In the genomic region with DNA sequence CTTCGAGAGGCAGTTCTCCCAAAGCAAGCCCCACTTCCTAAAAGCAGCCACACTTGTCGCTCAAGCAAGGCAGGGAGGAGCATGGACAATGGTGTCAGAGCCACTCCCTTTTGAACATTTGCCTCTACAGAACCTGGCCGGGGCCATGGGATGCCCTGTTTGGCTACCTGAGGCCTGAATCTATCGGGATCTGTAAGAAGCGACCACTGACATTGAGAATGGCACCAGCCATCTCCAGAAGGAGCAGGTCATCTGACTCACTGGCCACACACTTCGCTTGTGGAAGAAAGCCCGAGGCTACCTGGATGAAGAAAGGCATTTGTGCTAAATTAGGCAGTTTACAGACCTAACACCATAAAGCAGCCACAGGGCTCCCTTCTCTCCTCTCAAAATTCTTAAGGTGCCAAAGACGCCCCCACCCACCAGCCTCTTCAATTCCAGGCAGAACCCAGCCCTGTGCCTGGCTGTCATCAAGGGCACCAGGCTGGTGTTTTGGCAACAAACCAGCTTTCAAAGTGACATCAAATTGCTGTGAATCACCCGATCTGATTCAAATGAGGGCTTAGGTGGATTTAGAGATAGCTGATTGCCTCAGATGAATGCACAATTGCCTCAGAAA, we compare ENCODE assay signal across 11 cellular contexts.
DNase-seq lines count a peak whose midpoint lies in the region; ATAC-seq and TF ChIP-seq lines count a peak whose summit lies in the region.
"Had no signal": no experiment of that assay in that cellular context is flagged by ENCODE, and none has a peak within 500 bp of the region (broad histone marks: within the 10 kb centered on the region; RNA-seq: fewer than 3 reads in every experiment).

No MANE protein-coding gene starts in this region.

- peaks cover 49% of the 10 kb centered on the region for H3K4me1 Mint-ChIP-seq in endodermal cell

- H3K27ac ChIP-seq in body of pancreas (peak overlapping the region in 3 of 4 donors; percentile 6 to 84 (median 53)), endodermal cell (ENCODE audit: low read depth, low read length) (no peak overlapping the region)

- H3K9me3 ChIP-seq in body of pancreas = no peaks in the 10 kb centered on the region
- no peaks in the 10 kb centered on the region for H3K9me3 ChIP-seq in endodermal cell (ENCODE audit: control insufficient read depth, low read length)

- H3K27me3 ChIP-seq in body of pancreas (no peaks in the 10 kb centered on the region), endodermal cell (ENCODE audit: control insufficient read depth, insufficient read depth, low read length, poor library complexity, severe bottlenecking) (no peaks in the 10 kb centered on the region)

- no peak overlapping the region for H3K27ac Mint-ChIP-seq in endodermal cell

- H3K4me3 ChIP-seq in body of pancreas (no peak overlapping the region), endodermal cell (ENCODE audit: low read length) (no peak overlapping the region)

- DNase-seq in DMS 273 (lab: John Stamatoyannopoulos, UW; ENCODE audit: unreplicated experiment) (peak; percentile 26), DMS 273 treated with DMSO at 0.1 percent for 48 hours (lab: John Stamatoyannopoulos, UW) (no peak), ELF-1 (ENCODE audit: low read depth, low spot score) (peak; percentile 88), body of pancreas (peak in 1 of 4 donors; percentile 46), myocyte (ENCODE audit: low read depth) (peak; percentile 29), endodermal cell (no peak), NCI-H446 (lab: John Stamatoyannopoulos, UW) (no peak)
- DNase-seq: 8988T, posterior cingulate gyrus had no signal

- H3K4me3 Mint-ChIP-seq in endodermal cell = no peak overlapping the region
- H3K4me3 Mint-ChIP-seq: brain had no signal

- H3K36me3 ChIP-seq in body of pancreas (replicated peaks in 1 of 2; ENCODE audit: insufficient read depth in 1 of 2, low read depth in 2 of 2) = no peaks in the 10 kb centered on the region
- no peaks in the 10 kb centered on the region for H3K36me3 ChIP-seq in endodermal cell (ENCODE audit: control insufficient read depth, insufficient read depth, low read length)

- ATAC-seq in body of pancreas (no peak), GM19351 (IDR thresholded peaks at IDR 0.05; ENCODE audit: unreplicated experiment) (no peak)

- TF ChIP-seq CTCF in body of pancreas (IDR thresholded peaks at IDR 0.05) (no peak), endodermal cell (conservative IDR thresholded peaks at IDR 0.05) (no peak)

- no peaks in the 10 kb centered on the region for H3K9me3 Mint-ChIP-seq in endodermal cell
- H3K9me3 Mint-ChIP-seq: brain had no signal

- H3K9ac ChIP-seq in endodermal cell (ENCODE audit: extremely low read depth, low read length, poor library complexity, severe bottlenecking) = no peak overlapping the region

- intact Hi-C loops in body of pancreas (cut with DNase I) = no loop called here

- TF ChIP-seq POLR2A in body of pancreas (IDR thresholded peaks at IDR 0.05) = no peak

- 58 to 80% methylated on average over 6 to 9 of the region's 9 CpGs for WGBS in body of pancreas, 2 donors
- WGBS in endodermal cell (ENCODE audit: insufficient coverage in 1 of 2, insufficient read length in 1 of 2), 2 experiments = 87 to 92% methylated on average over 7 to 9 of the region's 9 CpGs

- no peaks in the 10 kb centered on the region for H3K36me3 Mint-ChIP-seq in endodermal cell (ENCODE audit: low read depth)
- H3K36me3 Mint-ChIP-seq: brain had no signal

- peaks cover 20% of the 10 kb centered on the region for H3K27me3 Mint-ChIP-seq in endodermal cell (ENCODE audit: insufficient read depth)

- H3K4me1 ChIP-seq in body of pancreas (peaks cover 70% of the 10 kb centered on the region), endodermal cell (ENCODE audit: control insufficient read depth, insufficient read depth, low read length) (peaks cover 13% of the 10 kb centered on the region)

Comparison
In these comparisons a context has a peak if more than half of its experiments do, and no peak if none do; other contexts are left out.
1. DNase-seq: peak in DMS 273 (single experiment), ELF-1 (single experiment) and myocyte (single experiment); none in DMS 273 treated with DMSO at 0.1 percent for 48 hours (single experiment), endodermal cell (single experiment) and NCI-H446 (0 of 2).